Comparison of ENCODE assay signal across 9 cellular contexts in the genomic region with DNA sequence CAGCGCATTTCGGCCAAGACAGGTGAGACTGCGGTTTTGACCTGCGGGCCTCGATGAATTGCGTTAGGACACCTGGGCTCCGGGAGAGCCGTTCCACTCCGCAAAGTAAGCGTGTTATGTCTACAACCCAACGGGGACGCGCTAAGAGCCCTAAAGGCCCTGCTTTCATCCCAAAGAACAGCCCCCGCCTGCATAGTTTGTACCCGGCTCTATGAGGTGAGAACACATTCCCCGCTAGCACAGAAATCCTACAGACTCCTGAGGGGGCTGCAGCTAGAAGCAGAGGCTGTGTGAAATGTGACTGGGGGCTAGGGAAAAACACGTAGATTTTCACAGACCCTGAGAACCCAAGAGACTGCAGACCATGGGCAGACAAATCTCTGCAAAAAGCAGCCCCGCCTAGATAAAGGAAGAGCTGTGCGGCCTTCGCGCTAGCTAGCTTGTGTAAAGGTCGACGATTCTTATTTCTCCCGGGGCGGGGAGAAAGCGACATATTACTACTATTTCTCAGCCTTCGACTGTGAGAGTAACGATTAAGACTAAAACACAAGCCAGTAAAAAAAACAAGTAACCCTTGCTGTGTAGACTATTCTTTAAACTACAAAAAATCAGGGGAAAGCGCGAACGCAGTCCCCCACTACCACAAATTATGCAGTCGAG. TPM values are rescaled to one million over a fixed set of nuclear protein-coding genes. Genes with fewer than 3 reads are reported as not detected.
DNase-seq lines count a peak whose midpoint lies in the region; ATAC-seq and TF ChIP-seq lines count a peak whose summit lies in the region.
"Not testable (repeated sequence)": the region's sequence is repeated elsewhere in the genome, so short reads cannot be mapped to it uniquely, and the experiment has no call there.
"Had no signal": no experiment of that assay in that cellular context is flagged by ENCODE, and none has a peak within 500 bp of the region (broad histone marks: within the 10 kb centered on the region; RNA-seq: fewer than 3 reads in every experiment).

No MANE protein-coding gene starts in this region.

- H3K4me1 ChIP-seq in OCI-LY3 (ENCODE audit: low read length); endodermal cell (ENCODE audit: control insufficient read depth, insufficient read depth, low read length); upper lobe of left lung: not testable (repeated sequence)

- H3K4me3 ChIP-seq in OCI-LY3 (ENCODE audit: low read length) (peak overlapping the region; percentile 46; the same call in 1 of the 2 replicates), upper lobe of left lung (peak overlapping the region in 1 of 4 donors; percentile 42)
- H3K4me3 ChIP-seq in endodermal cell (ENCODE audit: low read length) = not testable (repeated sequence)

- H3K36me3 Mint-ChIP-seq in endodermal cell (ENCODE audit: low read depth); neural crest cell (ENCODE audit: low read depth): not testable (repeated sequence)

- TF ChIP-seq EP300 in upper lobe of left lung (IDR thresholded peaks at IDR 0.05) = not testable (repeated sequence)

- H3K9ac ChIP-seq in OCI-LY3 (ENCODE audit: low read length) = 0 out of 2 replicates have a peak overlapping the region, but pooled peaks have one; percentile 41
- not testable (repeated sequence) for H3K9ac ChIP-seq in endodermal cell (ENCODE audit: extremely low read depth, low read length, poor library complexity, severe bottlenecking)

- H3K4me3 Mint-ChIP-seq in endodermal cell (peak overlapping the region; percentile 54), neural crest cell (peak overlapping the region; percentile 87)

- not testable (repeated sequence) for H3K79me2 ChIP-seq in OCI-LY3 (ENCODE audit: low read length)

- not testable (repeated sequence) for H3K4me1 Mint-ChIP-seq in endodermal cell
- H3K4me1 Mint-ChIP-seq in neural crest cell = peaks cover 11% of the 10 kb centered on the region

- H3K36me3 ChIP-seq in OCI-LY3 (replicated peaks; ENCODE audit: low read depth, low read length); endodermal cell (ENCODE audit: control insufficient read depth, insufficient read depth, low read length); upper lobe of left lung: not testable (repeated sequence)

- not testable (repeated sequence) for H3K9me3 ChIP-seq in OCI-LY3 (ENCODE audit: insufficient read depth, low read length); endodermal cell (ENCODE audit: control insufficient read depth, low read length); upper lobe of left lung

- 4% methylated on average over 4 of the region's 32 CpGs; no CpG with 5 or more reads in 1 of the 2 experiments for WGBS in endodermal cell (ENCODE audit: insufficient coverage in 1 of 2, insufficient read length in 1 of 2), 2 experiments
- 0% methylated on average over 1 of the region's 32 CpGs; no CpG with 5 or more reads in 1 of the 2 donors for WGBS in upper lobe of left lung, 2 donors

- not testable (repeated sequence) for TF ChIP-seq POLR2A in upper lobe of left lung (IDR thresholded peaks at IDR 0.05)

- H3K27ac ChIP-seq in OCI-LY3 (ENCODE audit: low read length) = peak overlapping the region; percentile 70
- peak overlapping the region; percentile 97 for H3K27ac ChIP-seq in endodermal cell (ENCODE audit: low read depth, low read length)
- H3K27ac ChIP-seq in upper lobe of left lung = not testable (repeated sequence)

- peak; percentile 74 for ATAC-seq in GM18861 (IDR thresholded peaks at IDR 0.05; ENCODE audit: unreplicated experiment)
- peak; percentile 85 for ATAC-seq in GM21825 (IDR thresholded peaks at IDR 0.05; ENCODE audit: unreplicated experiment)
- ATAC-seq in HG03175 (IDR thresholded peaks at IDR 0.05; ENCODE audit: unreplicated experiment) = peak; percentile 89
- peak; percentile 88 to 95 for ATAC-seq in upper lobe of left lung (ENCODE audit: low FRiP score in 2 of 2)

- not testable (repeated sequence) for H2AFZ ChIP-seq in OCI-LY3 (ENCODE audit: low read depth, low read length)

- not testable (repeated sequence) for H3K9me3 Mint-ChIP-seq in endodermal cell, neural crest cell

- DNase-seq in activated T-cell treated with anti-CD3 and anti-CD28 coated beads for 24 hours (ENCODE audit: low read depth) (peak; percentile 49), neural crest cell (ENCODE audit: low read depth, low spot score) (peak; percentile 26)
- DNase-seq in endodermal cell, upper lobe of left lung: not testable (repeated sequence)

- H3K27me3 ChIP-seq in OCI-LY3 (ENCODE audit: low read depth, low read length); endodermal cell (ENCODE audit: control insufficient read depth, insufficient read depth, low read length, poor library complexity, severe bottlenecking); upper lobe of left lung: not testable (repeated sequence)

- not testable (repeated sequence) for TF ChIP-seq CTCF in OCI-LY3 (IDR thresholded peaks at IDR 0.05; ENCODE audit: low read depth, low read length); endodermal cell (conservative IDR thresholded peaks at IDR 0.05); neural crest cell (conservative IDR thresholded peaks at IDR 0.05); upper lobe of left lung (IDR thresholded peaks at IDR 0.05)

- not testable (repeated sequence) for H4K20me1 ChIP-seq in OCI-LY3 (ENCODE audit: insufficient read depth, low read length)

- peak overlapping the region; percentile 55 for H3K4me2 ChIP-seq in OCI-LY3 (ENCODE audit: low read length)

- H3K27me3 Mint-ChIP-seq in endodermal cell (ENCODE audit: insufficient read depth); neural crest cell (ENCODE audit: low read depth): not testable (repeated sequence)

- H3K27ac Mint-ChIP-seq in endodermal cell = peak overlapping the region; percentile 100
- peak overlapping the region; percentile 100 for H3K27ac Mint-ChIP-seq in neural crest cell (ENCODE audit: unreplicated experiment)

RNA-seq across cellular contexts. Expression of gene PPIAL4F, which starts 32.5 kb away (rescaled TPM):
- total RNA-seq in endodermal cell (not detected), neural crest cell (not detected in 2 replicates), upper lobe of left lung (1 to 10 TPM in 1 of 6 donors, not detected in 5; 1.5 TPM)
- polyA plus RNA-seq in endodermal cell (2013, experiment 1 of 2) = not detected
- polyA plus RNA-seq in endodermal cell (2013, experiment 2 of 2) = not detected
- total RNA-seq: G401 had no signal
